ENCODE assay signal across 19 cellular contexts in the genomic region with DNA sequence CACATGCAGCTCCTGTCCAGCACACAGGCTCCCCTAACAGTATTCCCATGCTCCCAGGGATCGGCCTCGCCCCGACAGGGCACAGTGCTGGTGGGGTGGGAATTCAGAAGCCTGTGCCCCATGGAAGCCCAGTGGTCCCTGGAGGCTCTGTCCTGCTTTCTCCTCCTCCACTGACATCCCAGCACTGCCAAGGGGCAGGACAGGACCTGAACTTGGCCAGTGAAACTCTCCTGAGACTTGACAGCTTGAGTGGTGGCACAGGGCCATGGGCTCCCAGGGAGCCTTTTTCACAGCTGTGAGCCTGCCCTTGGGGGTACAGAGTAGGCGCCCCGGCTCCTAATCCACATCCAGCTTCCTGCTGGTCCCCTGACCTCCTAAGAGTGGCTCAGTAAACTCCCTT. TPM values are rescaled to one million over a fixed set of nuclear protein-coding genes. Genes with fewer than 3 reads are reported as not detected.
DNase-seq lines count a peak whose midpoint lies in the region; ATAC-seq and TF ChIP-seq lines count a peak whose summit lies in the region.
"Had no signal": no experiment of that assay in that cellular context is flagged by ENCODE, and none has a peak within 500 bp of the region (broad histone marks: within the 10 kb centered on the region; RNA-seq: fewer than 3 reads in every experiment).

No MANE protein-coding gene starts in this region.

- H3K36me3 ChIP-seq in left ventricle myocardium inferior, result no peaks in the 10 kb centered on the region
- H3K36me3 ChIP-seq in HEK293 (ENCODE audit: control insufficient read depth in 2 of 2, insufficient read depth in 1 of 2, low read length in 2 of 2), result no peaks in the 10 kb centered on the region

- peak; percentile 20 for ATAC-seq in Right ventricle myocardium inferior
- ATAC-seq in stimulated activated effector memory CD8-positive, alpha-beta T cell treated with anti-CD3 and anti-CD28 coated beads, Interleukin-12 subunit alpha, Interleukin-12 subunit beta, amount 100 ng/mL, for 72 hours, result no peak

- no peaks in the 10 kb centered on the region for H3K27me3 ChIP-seq in left ventricle myocardium inferior (ENCODE audit: low read depth)

- H3K4me1 ChIP-seq in left ventricle myocardium inferior (peaks cover 4% of the 10 kb centered on the region), HEK293 (ENCODE audit: control insufficient read depth, insufficient read depth, low read length) (no peaks in the 10 kb centered on the region)

- H3K9me3 ChIP-seq in left ventricle myocardium inferior (replicated peaks) (no peaks in the 10 kb centered on the region), HEK293 (ENCODE audit: control insufficient read depth, insufficient read depth, low read depth, low read length) (no peaks in the 10 kb centered on the region)

- peaks cover 9% of the 10 kb centered on the region for H3K4me1 Mint-ChIP-seq in glutamatergic neuron (ENCODE audit: low read depth, unreplicated experiment)
- H3K4me1 Mint-ChIP-seq in stimulated activated effector memory CD8-positive, alpha-beta T cell treated with anti-CD3 and anti-CD28 coated beads, Interleukin-12 subunit alpha, Interleukin-12 subunit beta, amount 100 ng/mL, for 72 hours, result peaks cover 12% of the 10 kb centered on the region
- peaks cover under 1% of the 10 kb centered on the region for H3K4me1 Mint-ChIP-seq in type B pancreatic cell (ENCODE audit: unreplicated experiment)

- H3K36me3 Mint-ChIP-seq in glutamatergic neuron (ENCODE audit: unreplicated experiment), result no peaks in the 10 kb centered on the region
- H3K36me3 Mint-ChIP-seq in stimulated activated effector memory CD8-positive, alpha-beta T cell treated with anti-CD3 and anti-CD28 coated beads, Interleukin-12 subunit alpha, Interleukin-12 subunit beta, amount 100 ng/mL, for 72 hours, result peaks cover 1% of the 10 kb centered on the region
- no peaks in the 10 kb centered on the region for H3K36me3 Mint-ChIP-seq in type B pancreatic cell

- POLR2A ChIA-PET in HEK293 (lab: Yijun Ruan, JAX), result no interaction called here

- TF ChIP-seq CTCF in left ventricle myocardium inferior (IDR thresholded peaks at IDR 0.05; ENCODE audit: borderline replicate concordance) (no peak), HEK293 (tag by site-specific recombination; IDR thresholded peaks at IDR 0.05) (no peak), glutamatergic neuron (IDR thresholded peaks at IDR 0.05; ENCODE audit: partially characterized antibody, unreplicated experiment) (no peak), type B pancreatic cell (conservative IDR thresholded peaks at IDR 0.05) (no peak)

- H3K27ac ChIP-seq in left ventricle myocardium inferior (replicated peaks) (no peak overlapping the region), HEK293 (ENCODE audit: extremely low read depth, low read depth, low read length) (no peak overlapping the region)
- H3K27ac ChIP-seq: HL-60, PC-9 had no signal

- H3K4me3 Mint-ChIP-seq in glutamatergic neuron (ENCODE audit: unreplicated experiment), result peak overlapping the region; percentile 42
- no peak overlapping the region for H3K4me3 Mint-ChIP-seq in stimulated activated effector memory CD8-positive, alpha-beta T cell treated with anti-CD3 and anti-CD28 coated beads, Interleukin-12 subunit alpha, Interleukin-12 subunit beta, amount 100 ng/mL, for 72 hours
- H3K4me3 Mint-ChIP-seq in type B pancreatic cell, result no peak overlapping the region
- H3K4me3 Mint-ChIP-seq: CD4-positive, alpha-beta T cell; IgD-negative memory B cell had no signal

- DNase-seq in Right ventricle myocardium inferior (ENCODE audit: missing footprints), result peak; percentile 50
- no peak for DNase-seq in left ventricle myocardium inferior
- no peak for DNase-seq in glutamatergic neuron
- DNase-seq in stimulated activated effector memory CD8-positive, alpha-beta T cell treated with anti-CD3 and anti-CD28 coated beads, Interleukin-12 subunit alpha, Interleukin-12 subunit beta, amount 100 ng/mL, for 72 hours (ENCODE audit: low spot score in 2 of 2), result no peak
- DNase-seq in stimulated activated CD4-positive, alpha-beta T cell treated with anti-CD3 and anti-CD28 coated beads, Interleukin-12 subunit alpha, Interleukin-12 subunit beta, amount 100 ng/mL, for 4 hours, result no peak
- no peak for DNase-seq in type B pancreatic cell (ENCODE audit: extremely low spot score, unreplicated experiment)
- DNase-seq: CD4-positive, alpha-beta T cell; Karpas-422; NCI-H1092; NCI-H1417 treated with DMSO at 0.1 percent for 48 hours; NCI-H1694 treated with DMSO at 0.1 percent for 48 hours; NCI-H2081; NCI-H2227 treated with DMSO at 0.1 percent for 48 hours; NCI-H526 treated with DMSO at 0.1 percent for 48 hours; PC-9; SHP77 had no signal

- no peak overlapping the region for H3K27ac Mint-ChIP-seq in glutamatergic neuron (ENCODE audit: unreplicated experiment)
- H3K27ac Mint-ChIP-seq in stimulated activated effector memory CD8-positive, alpha-beta T cell treated with anti-CD3 and anti-CD28 coated beads, Interleukin-12 subunit alpha, Interleukin-12 subunit beta, amount 100 ng/mL, for 72 hours, result peak overlapping the region; percentile 69
- H3K27ac Mint-ChIP-seq in type B pancreatic cell, result no peak overlapping the region
- H3K27ac Mint-ChIP-seq: CD4-positive, alpha-beta T cell; IgD-negative memory B cell had no signal

- CTCF ChIA-PET in HEK293 (lab: Yijun Ruan, JAX), result interaction anchor here (0.8 kb wide), 1 partner anchor 57 kb away, joined by 3 read pairs; no protein-coding TSS in a partner anchor

- H3K4me3 ChIP-seq in left ventricle myocardium inferior (no peak overlapping the region), HEK293 (ENCODE audit: low read depth, low read length) (no peak overlapping the region)
- H3K4me3 ChIP-seq: PC-9 had no signal

- H3K27me3 Mint-ChIP-seq in glutamatergic neuron (ENCODE audit: unreplicated experiment), result peaks cover 8% of the 10 kb centered on the region
- peaks cover 6% of the 10 kb centered on the region for H3K27me3 Mint-ChIP-seq in type B pancreatic cell
- H3K27me3 Mint-ChIP-seq: CD4-positive, alpha-beta T cell; IgD-negative memory B cell had no signal

- intact Hi-C loops in Right ventricle myocardium inferior (cut with DNase I) (no loop called here), left ventricle myocardium inferior (cut with micrococcal nuclease) (no loop called here)

- no peaks in the 10 kb centered on the region for H3K9me3 Mint-ChIP-seq in glutamatergic neuron (ENCODE audit: unreplicated experiment)
- no peaks in the 10 kb centered on the region for H3K9me3 Mint-ChIP-seq in stimulated activated effector memory CD8-positive, alpha-beta T cell treated with anti-CD3 and anti-CD28 coated beads, Interleukin-12 subunit alpha, Interleukin-12 subunit beta, amount 100 ng/mL, for 72 hours
- no peaks in the 10 kb centered on the region for H3K9me3 Mint-ChIP-seq in type B pancreatic cell
- H3K9me3 Mint-ChIP-seq: CD4-positive, alpha-beta T cell; IgD-negative memory B cell had no signal

TF ChIP-seq in HEK293, 187 proteins besides CTCF, POLR2A, EP300 and RAD21:
- TF ChIP-seq ZIC2 (tag by site-specific recombination; IDR thresholded peaks at IDR 0.05), result 0 out of 2 replicates have a peak, but pooled peaks have one; percentile 18
- TF ChIP-seq, protein P1, sequence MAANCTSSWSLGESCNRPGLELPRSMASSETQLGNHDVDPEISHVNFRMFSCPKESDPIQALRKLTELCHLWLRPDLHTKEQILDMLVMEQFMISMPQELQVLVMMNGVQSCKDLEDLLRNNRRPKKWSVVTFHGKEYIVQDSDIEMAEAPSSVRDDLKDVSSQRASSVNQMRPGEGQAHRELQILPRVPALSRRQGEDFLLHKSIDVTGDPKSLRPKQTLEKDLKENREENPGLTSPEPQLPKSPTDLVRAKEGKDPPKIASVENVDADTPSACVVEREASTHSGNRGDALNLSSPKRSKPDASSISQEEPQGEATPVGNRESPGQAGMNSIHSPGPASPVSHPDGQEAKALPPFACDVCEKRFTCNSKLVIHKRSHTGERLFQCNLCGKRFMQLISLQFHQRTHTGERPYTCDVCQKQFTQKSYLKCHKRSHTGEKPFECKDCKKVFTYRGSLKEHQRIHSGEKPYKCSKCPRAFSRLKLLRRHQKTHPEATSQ (tag by site-specific recombination; IDR thresholded peaks at IDR 0.05), result no peak

RNA-seq across cellular contexts. Expression of a gene that starts 38.4 kb away (rescaled TPM):
- total RNA-seq in Right ventricle myocardium inferior (81.2 TPM), left ventricle myocardium inferior (78.6 TPM), glutamatergic neuron (ENCODE audit: unreplicated experiment) (211 TPM), type B pancreatic cell (ENCODE audit: low replicate concordance) (28.5 and 33.1 TPM in 2 replicates)
